ENCODE assay signal across 16 cellular contexts in genomic region chr7:5217396-5217795, GRCh38.
"Had no signal": no experiment of that assay in that cellular context is flagged by ENCODE, and none has a peak within 500 bp of the region (broad histone marks: within the 10 kb centered on the region; RNA-seq: fewer than 3 reads in every experiment).

No MANE protein-coding gene starts in this region.

- H3K4me1 ChIP-seq: adrenal gland, esophagus squamous epithelium, prostate gland had no signal

- H3K9me3 ChIP-seq: adrenal gland, esophagus squamous epithelium, prostate gland, right atrium auricular region had no signal

- H3K4me3 Mint-ChIP-seq: activated CD4-positive, alpha-beta T cell treated with anti-CD3 and anti-CD28 coated beads, Interleukin-2, amount 10 ng/mL, durations not matched to agents 24 days and 14 days; activated T-cell treated with anti-CD3 and anti-CD28 coated beads, Interleukin-2, amount 50 U/mL, for 4 hours; T-helper 2 cell treated with Interferon-gamma antibody and Interleukin-4, amounts not matched to agents 5 μg/mL and 100 μg/mL, for 36 hours had no signal

- FAIRE-seq: bronchial epithelial cell, small intestine had no signal

- H3K27ac Mint-ChIP-seq: activated CD4-positive, alpha-beta T cell treated with anti-CD3 and anti-CD28 coated beads, Interleukin-2, amount 10 ng/mL, durations not matched to agents 24 days and 14 days; T-helper 2 cell treated with Interferon-gamma antibody and Interleukin-4, amounts not matched to agents 5 μg/mL and 100 μg/mL, for 36 hours had no signal

- H3K9me3 Mint-ChIP-seq: activated CD4-positive, alpha-beta T cell treated with anti-CD3 and anti-CD28 coated beads, Interleukin-2, amount 10 ng/mL, durations not matched to agents 24 days and 14 days; activated T-cell treated with anti-CD3 and anti-CD28 coated beads, Interleukin-2, amount 50 U/mL, for 4 hours; T-helper 2 cell treated with Interferon-gamma antibody and Interleukin-4, amounts not matched to agents 5 μg/mL and 100 μg/mL, for 36 hours had no signal

- DNase-seq: activated CD4-positive, alpha-beta T cell treated with anti-CD3 and anti-CD28 coated beads, Interleukin-2, amount 10 ng/mL, durations not matched to agents 24 days and 14 days; activated CD4-positive, CD25-positive, alpha-beta regulatory T cell; activated CD8-positive, alpha-beta memory T cell treated with anti-CD3 and anti-CD28 coated beads, Interleukin-2, amount 50 U/mL, for 4 hours; activated naive CD4-positive, alpha-beta T cell treated with anti-CD3 and anti-CD28 coated beads, Interleukin-2, amount 50 U/mL, for 16 hours; activated T-cell treated with anti-CD3 and anti-CD28 coated beads, Interleukin-2, amount 50 U/mL, for 4 hours; dermis blood vessel endothelial cell; effector memory CD4-positive, alpha-beta T cell; esophagus squamous epithelium; small intestine; stimulated activated CD4-positive, alpha-beta T cell treated with anti-CD3 and anti-CD28 coated beads, Interleukin-4, amount 100 ng/mL, for 1 hour; SW 1271 had no signal

- H3K27me3 ChIP-seq: adrenal gland, esophagus squamous epithelium, right atrium auricular region had no signal

- H3K27me3 Mint-ChIP-seq: activated CD4-positive, alpha-beta T cell treated with anti-CD3 and anti-CD28 coated beads, Interleukin-2, amount 10 ng/mL, durations not matched to agents 24 days and 14 days had no signal

- ATAC-seq: activated T-cell treated with anti-CD3 and anti-CD28 coated beads, Interleukin-2, amount 50 U/mL, for 4 hours had no signal

- H3K27ac ChIP-seq: adrenal gland, esophagus squamous epithelium, prostate gland, right atrium auricular region had no signal

- H3K4me3 ChIP-seq: adrenal gland, esophagus squamous epithelium, prostate gland, right atrium auricular region had no signal
